In genomic region chr1:65224681-65225091, GRCh38 we compare ENCODE assay signal across 23 cellular contexts.
"Had no signal": no experiment of that assay in that cellular context is flagged by ENCODE, and none has a peak within 500 bp of the region (broad histone marks: within the 10 kb centered on the region; RNA-seq: fewer than 3 reads in every experiment).

No MANE protein-coding gene starts in this region.

- DNase-seq: hypothalamus; immature natural killer cell; kidney; left colon; left lung; lower lobe of right lung; mammary epithelial cell; mesenchymal stem cell; naive thymus-derived CD8-positive, alpha-beta T cell; nucleus accumbens; pancreas; posterior cingulate gyrus; retina; right cardiac atrium; stimulated activated CD4-positive, alpha-beta T cell treated with anti-CD3 and anti-CD28 coated beads, Interleukin-12 subunit alpha, Interleukin-12 subunit beta, amount 100 ng/mL, for 4 hours; stimulated activated CD4-positive, alpha-beta T cell treated with anti-CD3 and anti-CD28 coated beads, Interleukin-15, amount 100 ng/mL, for 24 hours; stimulated activated CD4-positive, alpha-beta T cell treated with anti-CD3 and anti-CD28 coated beads, Interleukin-2, amount 100 ng/mL, for 24 hours; stimulated activated CD4-positive, alpha-beta T cell treated with anti-CD3 and anti-CD28 coated beads, Interleukin-4, amount 100 ng/mL, for 1 hour; stimulated activated naive CD4-positive, alpha-beta T cell; tibial artery; uterus had no signal

- ATAC-seq: left colon; left lung; lower lobe of right lung; naive thymus-derived CD8-positive, alpha-beta T cell; pancreas; right cardiac atrium; sciatic nerve; stimulated activated effector memory CD8-positive, alpha-beta T cell treated with anti-CD3 and anti-CD28 coated beads, Interleukin-12 subunit alpha, Interleukin-12 subunit beta, amount 100 ng/mL, for 72 hours had no signal
